Comparison of ENCODE assay signal across 15 cellular contexts in the genomic region with DNA sequence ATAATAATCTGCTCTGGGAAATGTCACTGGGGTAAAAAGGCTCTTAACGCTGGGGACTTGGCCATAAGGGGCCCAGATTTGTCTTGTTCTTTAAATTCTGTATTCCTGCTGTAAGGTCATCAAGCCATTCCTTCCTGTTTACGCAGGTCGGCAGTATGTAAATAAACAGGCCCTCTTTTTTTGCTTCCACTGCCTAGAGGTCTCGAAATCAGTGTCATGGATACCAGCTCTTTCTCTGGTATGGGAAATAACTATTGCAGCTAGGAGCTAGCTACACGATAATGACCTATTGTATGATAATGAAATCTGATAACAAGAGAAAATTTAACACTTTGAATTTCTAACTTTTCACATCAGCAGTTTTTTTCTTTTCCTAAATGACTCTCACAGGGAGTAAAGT.
DNase-seq lines count a peak whose midpoint lies in the region; ATAC-seq and TF ChIP-seq lines count a peak whose summit lies in the region.
"Had no signal": no experiment of that assay in that cellular context is flagged by ENCODE, and none has a peak within 500 bp of the region (broad histone marks: within the 10 kb centered on the region; RNA-seq: fewer than 3 reads in every experiment).

No MANE protein-coding gene starts in this region.

- TF ChIP-seq CTCF in HFFc6 (IDR thresholded peaks at IDR 0.05) (no peak), progenitor cell of endocrine pancreas (IDR thresholded peaks at IDR 0.05; ENCODE audit: unreplicated experiment) (no peak)

- no peak overlapping the region for H3K9ac ChIP-seq in mesenchymal stem cell (ENCODE audit: low read length)

- H2BK12ac ChIP-seq in mesenchymal stem cell (ENCODE audit: low read length in 2 of 2), result no peak overlapping the region

- 2% methylated on average over 4 of the region's 5 CpGs for WGBS in mesenchymal stem cell

- H3K4me3 Mint-ChIP-seq in HFFc6 (peak overlapping the region; percentile 76), progenitor cell of endocrine pancreas (ENCODE audit: low read depth) (no peak overlapping the region)
- H3K4me3 Mint-ChIP-seq: CD4-positive, alpha-beta T cell had no signal

- H3K23ac ChIP-seq in mesenchymal stem cell (ENCODE audit: low read length in 2 of 2), result no peak overlapping the region

- DNase-seq in DMS53 treated with DMSO at 0.1 percent for 48 hours (lab: John Stamatoyannopoulos, UW; ENCODE audit: unreplicated experiment) (peak; percentile 57), HFFc6 (no peak), mesenchymal stem cell (peak; percentile 53), progenitor cell of endocrine pancreas (ENCODE audit: low spot score, unreplicated experiment) (no peak), COLO668 (lab: John Stamatoyannopoulos, UW; ENCODE audit: unreplicated experiment) (no peak), GDM1 (lab: John Stamatoyannopoulos, UW) (no peak)
- DNase-seq: CD4-positive, alpha-beta T cell; Karpas-422; NCI-H187 treated with DMSO at 0.1 percent for 48 hours; NCI-H2171; NCI-H524 treated with DMSO at 0.1 percent for 48 hours; OCI-M1 had no signal

- H3K18ac ChIP-seq in mesenchymal stem cell (ENCODE audit: low read depth in 1 of 2, low read length in 2 of 2), result no peak overlapping the region

- H4K8ac ChIP-seq in mesenchymal stem cell (ENCODE audit: low read length), result no peak overlapping the region

- H3K27ac Mint-ChIP-seq in HFFc6, result peak overlapping the region; percentile 92
- H3K27ac Mint-ChIP-seq in progenitor cell of endocrine pancreas, result peak overlapping the region; percentile 39
- H3K27ac Mint-ChIP-seq: CD4-positive, alpha-beta T cell had no signal

- no peak overlapping the region for H4K91ac ChIP-seq in mesenchymal stem cell (ENCODE audit: low read length)

- H3K27ac ChIP-seq in mesenchymal stem cell (ENCODE audit: low read length, poor library complexity, severe bottlenecking), result no peak overlapping the region
- H3K27ac ChIP-seq: SJSA1 had no signal

- no peak overlapping the region for H2BK120ac ChIP-seq in mesenchymal stem cell (ENCODE audit: low read depth, low read length)

- peaks cover 7% of the 10 kb centered on the region for H3K4me1 ChIP-seq in mesenchymal stem cell (ENCODE audit: control insufficient read depth, insufficient read depth, low read depth, low read length)

- H3K27me3 Mint-ChIP-seq in HFFc6 (ENCODE audit: insufficient read depth) (no peaks in the 10 kb centered on the region), progenitor cell of endocrine pancreas (no peaks in the 10 kb centered on the region)

- H3K4me1 Mint-ChIP-seq in HFFc6 (ENCODE audit: low read depth), result peaks cover 54% of the 10 kb centered on the region
- H3K4me1 Mint-ChIP-seq in progenitor cell of endocrine pancreas (ENCODE audit: low read depth), result peaks cover 25% of the 10 kb centered on the region

- no peak overlapping the region for H3K4ac ChIP-seq in mesenchymal stem cell (ENCODE audit: low read depth in 1 of 2, low read length in 2 of 2)

- H3K9me3 Mint-ChIP-seq in HFFc6 (no peaks in the 10 kb centered on the region), progenitor cell of endocrine pancreas (ENCODE audit: low read depth) (no peaks in the 10 kb centered on the region)
- H3K9me3 Mint-ChIP-seq: CD4-positive, alpha-beta T cell had no signal

- ATAC-seq in GM18858 (IDR thresholded peaks at IDR 0.05; ENCODE audit: unreplicated experiment), result no peak
- ATAC-seq: Right ventricle myocardium inferior had no signal

- H3K36me3 Mint-ChIP-seq in HFFc6 (ENCODE audit: low read depth) (no peaks in the 10 kb centered on the region), progenitor cell of endocrine pancreas (ENCODE audit: insufficient read depth) (peaks cover 20% of the 10 kb centered on the region)

- H3K36me3 ChIP-seq in mesenchymal stem cell (ENCODE audit: control insufficient read depth in 1 of 2, insufficient read depth in 2 of 2, low read depth in 1 of 2, low read length in 2 of 2), result peaks cover 0 to 4% of the 10 kb centered on the region in 2 experiments
- H3K36me3 ChIP-seq: SJSA1 had no signal

- H2AFZ ChIP-seq in mesenchymal stem cell (ENCODE audit: low read depth, low read length), result no peak overlapping the region

- no peaks in the 10 kb centered on the region for H3K9me3 ChIP-seq in mesenchymal stem cell (ENCODE audit: control insufficient read depth, low read length)
- H3K9me3 ChIP-seq: SJSA1 had no signal

- H3K4me2 ChIP-seq in mesenchymal stem cell (ENCODE audit: low read length, poor library complexity, severe bottlenecking), result no peak overlapping the region

- no peaks in the 10 kb centered on the region for H3K79me1 ChIP-seq in mesenchymal stem cell (replicated peaks; ENCODE audit: low read length, poor library complexity, severe bottlenecking)

- H2BK15ac ChIP-seq in mesenchymal stem cell (ENCODE audit: low read depth, poor library complexity, severe bottlenecking), result no peak overlapping the region

- no peak overlapping the region for H3K4me3 ChIP-seq in mesenchymal stem cell (ENCODE audit: insufficient read depth in 1 of 2, low read depth in 1 of 2, low read length in 2 of 2)
- H3K4me3 ChIP-seq: SJSA1 had no signal

- no peak overlapping the region for H3K14ac ChIP-seq in mesenchymal stem cell (ENCODE audit: low read length in 2 of 2)

- no peak overlapping the region for H2AK5ac ChIP-seq in mesenchymal stem cell (ENCODE audit: low read length, severe bottlenecking)

- no peaks in the 10 kb centered on the region for H3K27me3 ChIP-seq in mesenchymal stem cell (ENCODE audit: control insufficient read depth in 1 of 2, insufficient read depth in 1 of 2, low read length in 2 of 2)
- H3K27me3 ChIP-seq: SJSA1 had no signal

- H2BK5ac ChIP-seq in mesenchymal stem cell (ENCODE audit: low read depth, low read length, poor library complexity, severe bottlenecking), result no peak overlapping the region

Comparison
In these comparisons a context has a peak if more than half of its experiments do, and no peak if none do; other contexts are left out.
1. DNase-seq: peak in DMS53 treated with DMSO at 0.1 percent for 48 hours (single experiment) and mesenchymal stem cell (single experiment); none in HFFc6 (single experiment), progenitor cell of endocrine pancreas (single experiment), COLO668 (single experiment) and GDM1 (single experiment).